14 cellular contexts compared by ENCODE assay signal in the genomic region with DNA sequence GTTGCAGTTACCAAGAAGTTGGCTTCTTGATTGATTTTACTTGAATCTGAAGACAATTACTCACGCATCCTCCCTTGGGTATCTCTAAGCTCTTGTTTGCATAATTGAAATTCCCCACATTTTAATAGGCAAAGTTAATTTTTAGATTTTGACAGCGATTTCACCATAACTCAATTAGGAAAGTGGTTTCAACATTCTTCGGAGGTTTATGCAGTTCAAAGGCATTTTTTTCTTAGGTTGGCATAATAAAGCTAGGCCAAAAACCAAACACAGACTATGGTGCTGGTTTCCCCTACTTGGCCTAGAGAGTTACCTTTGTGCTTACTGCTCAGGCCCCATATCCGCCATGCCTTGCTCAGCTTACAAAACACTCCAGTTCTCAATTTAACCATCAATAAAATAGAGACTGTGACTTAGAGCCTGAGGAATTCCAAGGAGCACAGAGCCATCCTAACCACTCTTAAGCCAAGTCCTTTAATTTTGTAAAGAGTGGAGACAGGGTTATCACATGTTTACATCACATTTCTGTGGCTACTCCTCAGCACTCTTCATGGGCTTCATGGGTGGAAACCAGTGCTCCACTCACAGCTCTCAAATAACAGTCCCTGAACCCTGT. TPM values are rescaled to one million over a fixed set of nuclear protein-coding genes. Genes with fewer than 3 reads are reported as not detected.
DNase-seq lines count a peak whose midpoint lies in the region; ATAC-seq and TF ChIP-seq lines count a peak whose summit lies in the region.
"Had no signal": no experiment of that assay in that cellular context is flagged by ENCODE, and none has a peak within 500 bp of the region (broad histone marks: within the 10 kb centered on the region; RNA-seq: fewer than 3 reads in every experiment).

No MANE protein-coding gene starts in this region.

- intact Hi-C loops in psoas muscle (cut with DNase I): no loop called here

- CTCF ChIA-PET in AG04449 (lab: Yijun Ruan, JAX): interaction anchor here (0.7 to 2.2 kb wide), 6 partner anchors 9 to 149 kb away, joined by 3 to 8 read pairs (median 4); no protein-coding TSS in a partner anchor

- H3K36me3 ChIP-seq in Peyer's patch (no peaks in the 10 kb centered on the region), psoas muscle (ENCODE audit: insufficient read depth in 1 of 2, low read depth in 1 of 2) (no peaks in the 10 kb centered on the region)
- H3K36me3 ChIP-seq: BE2C, pancreas had no signal

- DNase-seq in AG04449 (ENCODE audit: low read depth, low spot score) (peak; percentile 82), Peyer's patch (no peak), fibroblast of pulmonary artery (ENCODE audit: low read depth) (peak; percentile 60), psoas muscle (no peak), NCI-H510A treated with DMSO at 0.1 percent for 48 hours (lab: John Stamatoyannopoulos, UW) (no peak), AML-193 (lab: John Stamatoyannopoulos, UW) (no peak), NCI-H1417 treated with DMSO at 0.1 percent for 48 hours (lab: John Stamatoyannopoulos, UW) (no peak)
- DNase-seq: activated CD4-positive, CD25-positive, alpha-beta regulatory T cell; activated effector memory CD4-positive, alpha-beta T cell treated with anti-CD3 and anti-CD28 coated beads, Interleukin-2, amount 50 U/mL, for 16 hours; BE2C; NCI-H2081 treated with DMSO at 0.1 percent for 48 hours; pancreas had no signal

- H3K27ac ChIP-seq in Peyer's patch (peak overlapping the region; percentile 32 to 81 (median 56)), psoas muscle (peak overlapping the region; percentile 30)
- H3K27ac ChIP-seq: pancreas had no signal

- H3K4me3 ChIP-seq in AG04449 (ENCODE audit: low read depth, low read length) (no peak overlapping the region), Peyer's patch (no peak overlapping the region), fibroblast of pulmonary artery (replicated peaks; ENCODE audit: low read depth, low read length) (no peak overlapping the region), psoas muscle (no peak overlapping the region)
- H3K4me3 ChIP-seq: pancreas had no signal

- no peaks in the 10 kb centered on the region for H3K27me3 ChIP-seq in Peyer's patch
- no peaks in the 10 kb centered on the region for H3K27me3 ChIP-seq in psoas muscle (ENCODE audit: insufficient read depth in 3 of 3, low read length in 2 of 3)
- H3K27me3 ChIP-seq: BE2C, pancreas had no signal

- TF ChIP-seq CTCF in AG04449 (IDR thresholded peaks at IDR 0.05; ENCODE audit: insufficient read depth, low read length, missing control alignments) (no peak), Peyer's patch (IDR thresholded peaks at IDR 0.05) (no peak), fibroblast of pulmonary artery (IDR thresholded peaks at IDR 0.05; ENCODE audit: low read length, missing control alignments) (no peak), psoas muscle (IDR thresholded peaks at IDR 0.05) (no peak)

- H3K4me1 ChIP-seq in Peyer's patch: peaks cover 0 to 5% (median 0%) of the 10 kb centered on the region in 4 donors
- peaks cover 3% of the 10 kb centered on the region for H3K4me1 ChIP-seq in psoas muscle
- H3K4me1 ChIP-seq: pancreas had no signal

- 62 to 66% (median 63%) methylated on average over 4 of the region's 4 CpGs for WGBS in psoas muscle, 3 donors

- POLR2A ChIA-PET in AG04449 (lab: Yijun Ruan, JAX): interaction anchor here (0.7 to 2.3 kb wide), 4 partner anchors 11 to 77 kb away, joined by 3 to 10 read pairs (median 3); no protein-coding TSS in a partner anchor

- ATAC-seq in psoas muscle (peak; percentile 17 to 54 (median 32)), HG02588 (IDR thresholded peaks at IDR 0.05; ENCODE audit: unreplicated experiment) (no peak)
- ATAC-seq: Panc1 had no signal

- H3K9me3 ChIP-seq in Peyer's patch: no peaks in the 10 kb centered on the region
- H3K9me3 ChIP-seq in psoas muscle: no peaks in the 10 kb centered on the region
- H3K9me3 ChIP-seq: BE2C, pancreas had no signal

- no peak for TF ChIP-seq POLR2A in Peyer's patch (IDR thresholded peaks at IDR 0.05)

RNA-seq across cellular contexts. Expression of a gene that starts 32.1 kb away (rescaled TPM):
- total RNA-seq in Peyer's patch (10 to 100 TPM in 3 of 4 donors, 1 to 10 TPM in 1; 10.0 to 99.0 (median 28.9) TPM), psoas muscle (10 to 100 TPM in 2 of 4 donors, 1 to 10 TPM in 2; 5.3 to 15.8 (median 9.6) TPM)
- polyA plus RNA-seq in psoas muscle: 1 to 10 TPM; 3.0 to 3.6 (median 3.2) TPM

Comparison
In these comparisons a context has a peak if more than half of its experiments do, and no peak if none do; other contexts are left out.
1. DNase-seq: peak in AG04449 (single experiment) and fibroblast of pulmonary artery (single experiment); none in Peyer's patch (0 of 3), psoas muscle (0 of 2), NCI-H510A treated with DMSO at 0.1 percent for 48 hours (single experiment), AML-193 (0 of 2) and NCI-H1417 treated with DMSO at 0.1 percent for 48 hours (single experiment).